ENCODE assay signal across 8 cellular contexts in genomic region chr4:118591339-118592046, GRCh38.
DNase-seq lines count a peak whose midpoint lies in the region; ATAC-seq and TF ChIP-seq lines count a peak whose summit lies in the region.
"Not testable (repeated sequence)": the region's sequence is repeated elsewhere in the genome, so short reads cannot be mapped to it uniquely, and the experiment has no call there.

No MANE protein-coding gene starts in this region.

- H3K4me3 ChIP-seq in AG04449 (ENCODE audit: low read depth, low read length) (peak overlapping the region; percentile 63), skin epidermis (peak overlapping the region; percentile 42 to 60 (median 53))

- peak overlapping the region in 19 of 21 experiments; percentile 47 to 91 (median 83) for H3K27ac ChIP-seq in skin epidermis

- H3K36me3 Mint-ChIP-seq in central memory CD8-positive, alpha-beta T cell (ENCODE audit: insufficient read depth), result peaks cover 22% of the 10 kb centered on the region
- H3K36me3 Mint-ChIP-seq in immature natural killer cell, result not testable (repeated sequence)

- ATAC-seq in GM18870 (IDR thresholded peaks at IDR 0.05; ENCODE audit: unreplicated experiment) (peak; percentile 100), HG03097 (IDR thresholded peaks at IDR 0.05; ENCODE audit: low FRiP score, unreplicated experiment) (peak; percentile 99)
- ATAC-seq in activated CD4-positive, CD25-positive, alpha-beta regulatory T cell treated with anti-CD3 and anti-CD28 coated beads, Interleukin-2, amount 50 U/mL, for 24 hours, result peak; percentile 97
- ATAC-seq in central memory CD8-positive, alpha-beta T cell (replicated peaks; ENCODE audit: extremely low read depth, poor library complexity, severe bottlenecking), result peak; percentile 88

- not testable (repeated sequence) for H3K9me3 Mint-ChIP-seq in central memory CD8-positive, alpha-beta T cell; immature natural killer cell

- not testable (repeated sequence) for H3K27me3 Mint-ChIP-seq in central memory CD8-positive, alpha-beta T cell
- H3K27me3 Mint-ChIP-seq in immature natural killer cell (ENCODE audit: low read depth in 3 of 3), result peaks cover 8 to 19% (median 10%) of the 10 kb centered on the region in 3 donors

- peaks cover 11% of the 10 kb centered on the region for H3K4me1 Mint-ChIP-seq in central memory CD8-positive, alpha-beta T cell
- peaks cover 11 to 15% of the 10 kb centered on the region in 2 donors for H3K4me1 Mint-ChIP-seq in immature natural killer cell

- H3K27ac Mint-ChIP-seq in central memory CD8-positive, alpha-beta T cell (ENCODE audit: low read depth), result peak overlapping the region; percentile 100
- peak overlapping the region; percentile 98 to 99 (median 98) for H3K27ac Mint-ChIP-seq in immature natural killer cell

- CTCF ChIA-PET in AG04449 (lab: Yijun Ruan, JAX), result not testable (repeated sequence)

- peak overlapping the region; percentile 84 for H3K4me3 Mint-ChIP-seq in central memory CD8-positive, alpha-beta T cell
- peak overlapping the region; percentile 95 to 98 (median 96) for H3K4me3 Mint-ChIP-seq in immature natural killer cell

- DNase-seq in AG04449 (ENCODE audit: low read depth, low spot score) (peak; percentile 66), NCI-H2227 treated with DMSO at 0.1 percent for 48 hours (lab: John Stamatoyannopoulos, UW) (peak; percentile 80), immature natural killer cell (peak; percentile 92 to 98 (median 96))
- DNase-seq in central memory CD8-positive, alpha-beta T cell (ENCODE audit: low spot score in 2 of 2), result peak; percentile 98 to 99

- not testable (repeated sequence) for TF ChIP-seq CTCF in AG04449 (IDR thresholded peaks at IDR 0.05; ENCODE audit: insufficient read depth, low read length, missing control alignments)

- POLR2A ChIA-PET in AG04449 (lab: Yijun Ruan, JAX), result not testable (repeated sequence)

Comparison
In these comparisons a context has a peak if more than half of its experiments do, and no peak if none do; other contexts are left out.
1. Peak in every context shown above with its lines: DNase-seq, ATAC-seq, H3K4me3 ChIP-seq and H3K27ac ChIP-seq.